ENCODE assay signal across 9 cellular contexts in genomic region chr1:114154146-114154962, GRCh38. TPM values are rescaled to one million over a fixed set of nuclear protein-coding genes. Genes with fewer than 3 reads are reported as not detected.
A peak's percentile ranks its signal among the peaks of the same experiment; 100 is the strongest.
DNase-seq lines count a peak whose midpoint lies in the region; ATAC-seq and TF ChIP-seq lines count a peak whose summit lies in the region.
"Had no signal": no experiment of that assay in that cellular context is flagged by ENCODE, and none has a peak within 500 bp of the region (broad histone marks: within the 10 kb centered on the region; RNA-seq: fewer than 3 reads in every experiment).

No MANE protein-coding gene starts in this region.

- H4K91ac ChIP-seq in H9 (ENCODE audit: insufficient read length, low read depth, low read length) = no peak overlapping the region
- H4K91ac ChIP-seq in mesenchymal stem cell (ENCODE audit: low read length) = no peak overlapping the region

- no peaks in the 10 kb centered on the region for H3K9me3 Mint-ChIP-seq in H9

- H2BK20ac ChIP-seq in H9 (ENCODE audit: low read depth, low read length, poor library complexity, severe bottlenecking) = no peak overlapping the region

- DNase-seq in Ammon's horn (ENCODE audit: low spot score) (peak; percentile 54), H9 (peak; percentile 68), astrocyte of the spinal cord (ENCODE audit: low read depth, low spot score) (peak; percentile 23), mesenchymal stem cell (peak; percentile 14), NCI-H2029 treated with DMSO at 0.1 percent for 48 hours (lab: John Stamatoyannopoulos, UW) (no peak), putamen (ENCODE audit: low spot score) (no peak)
- DNase-seq: small intestine had no signal

- H3K36me3 ChIP-seq in mesenchymal stem cell (ENCODE audit: control insufficient read depth in 1 of 2, insufficient read depth in 2 of 2, low read depth in 1 of 2, low read length in 2 of 2) = no peaks in the 10 kb centered on the region

- H3K27me3 Mint-ChIP-seq in H9 (ENCODE audit: low read depth) = peaks cover 32% of the 10 kb centered on the region

- H3K4me1 ChIP-seq in H9 (ENCODE audit: insufficient read depth, low read length) (peaks cover 17% of the 10 kb centered on the region), mesenchymal stem cell (ENCODE audit: control insufficient read depth, insufficient read depth, low read depth, low read length) (peaks cover 28% of the 10 kb centered on the region)

- peak overlapping the region; percentile 83 to 85 for H3K4me3 Mint-ChIP-seq in H9

- no peaks in the 10 kb centered on the region for H3K9me3 ChIP-seq in H9 (ENCODE audit: control insufficient read depth, low read depth, low read length)
- H3K9me3 ChIP-seq in mesenchymal stem cell (ENCODE audit: control insufficient read depth, low read length) = no peaks in the 10 kb centered on the region

- H2BK120ac ChIP-seq in H9 (ENCODE audit: low read depth, low read length, poor library complexity, severe bottlenecking) (no peak overlapping the region), mesenchymal stem cell (ENCODE audit: low read depth, low read length) (no peak overlapping the region)

- H3K14ac ChIP-seq in H9 (ENCODE audit: insufficient read depth, low read length) (no peak overlapping the region), mesenchymal stem cell (ENCODE audit: low read length in 2 of 2) (no peak overlapping the region)

- no peak for ATAC-seq in HG02610 (IDR thresholded peaks at IDR 0.05; ENCODE audit: unreplicated experiment)
- no peak for ATAC-seq in HG03280 (IDR thresholded peaks at IDR 0.05; ENCODE audit: unreplicated experiment)

- H2BK5ac ChIP-seq in H9 (ENCODE audit: insufficient read length, low read length) (no peak overlapping the region), mesenchymal stem cell (ENCODE audit: low read depth, low read length, poor library complexity, severe bottlenecking) (no peak overlapping the region)

- H3K4me3 ChIP-seq in astrocyte of the spinal cord (ENCODE audit: low read depth, low read length) = no peak overlapping the region
- peak overlapping the region in 1 of 2 experiments; percentile 44 for H3K4me3 ChIP-seq in mesenchymal stem cell (ENCODE audit: insufficient read depth in 1 of 2, low read depth in 1 of 2, low read length in 2 of 2)

- no peak overlapping the region for H3T11ph ChIP-seq in H9 (ENCODE audit: low read length)

- TF ChIP-seq CTCF in H9 (conservative IDR thresholded peaks at IDR 0.05) = no peak
- TF ChIP-seq CTCF in astrocyte of the spinal cord (IDR thresholded peaks at IDR 0.05; ENCODE audit: low read depth, low read length) = no peak

- no peak overlapping the region for H3K18ac ChIP-seq in H9 (ENCODE audit: insufficient read length, low read depth, low read length)
- H3K18ac ChIP-seq in mesenchymal stem cell (ENCODE audit: low read depth in 1 of 2, low read length in 2 of 2) = no peak overlapping the region

- in situ Hi-C loops in astrocyte of the spinal cord (cut with HindIII; ENCODE audit: low sequenced_read_pairs) = no loop called here

- peaks cover 23% of the 10 kb centered on the region; the same call in 1 of the 2 replicates for H3K79me2 ChIP-seq in H9 (ENCODE audit: insufficient read depth, low read length)

- H3K23ac ChIP-seq in H9 (ENCODE audit: insufficient read length, low read depth, low read length) (no peak overlapping the region), mesenchymal stem cell (ENCODE audit: low read length in 2 of 2) (no peak overlapping the region)

- H4K20me1 ChIP-seq in H9 (ENCODE audit: control insufficient read depth, insufficient read depth, insufficient read length) = no peaks in the 10 kb centered on the region

- peaks cover 58 to 61% of the 10 kb centered on the region in 2 experiments for H3K4me1 Mint-ChIP-seq in H9

- H3K4ac ChIP-seq in H9 (ENCODE audit: low read depth, low read length) (no peak overlapping the region), mesenchymal stem cell (ENCODE audit: low read depth in 1 of 2, low read length in 2 of 2) (no peak overlapping the region)

- no peak overlapping the region for H3K9ac ChIP-seq in H9 (ENCODE audit: extremely low read depth, insufficient read length, low read length)
- H3K9ac ChIP-seq in mesenchymal stem cell (ENCODE audit: low read length) = no peak overlapping the region

- H4K8ac ChIP-seq in H9 (replicated peaks; ENCODE audit: insufficient read length, low read depth, low read length) = no peak overlapping the region
- no peak overlapping the region for H4K8ac ChIP-seq in mesenchymal stem cell (ENCODE audit: low read length)

- WGBS in H9 (ENCODE audit: extremely low coverage, insufficient read length, low lambda C conversion rate) = no CpG with 5 or more reads among the region's 41 CpGs
- 7% methylated on average over 41 of the region's 41 CpGs for WGBS in mesenchymal stem cell

- no peaks in the 10 kb centered on the region for H3K79me1 ChIP-seq in H9 (ENCODE audit: insufficient read depth, low read depth, low read length, poor library complexity, severe bottlenecking)
- H3K79me1 ChIP-seq in mesenchymal stem cell (replicated peaks; ENCODE audit: low read length, poor library complexity, severe bottlenecking) = no peaks in the 10 kb centered on the region

- no peak overlapping the region for H3K56ac ChIP-seq in H9 (ENCODE audit: insufficient read length, low read depth, low read length)

- no peak overlapping the region for H3K27ac ChIP-seq in H9 (ENCODE audit: insufficient read length, low read depth, low read length)
- no peak overlapping the region for H3K27ac ChIP-seq in mesenchymal stem cell (ENCODE audit: low read length, poor library complexity, severe bottlenecking)

- no peak overlapping the region for H2BK12ac ChIP-seq in H9 (ENCODE audit: insufficient read length, low read depth, low read length)
- H2BK12ac ChIP-seq in mesenchymal stem cell (ENCODE audit: low read length in 2 of 2) = no peak overlapping the region

- H2AFZ ChIP-seq in H9 (ENCODE audit: low read length) (no peak overlapping the region), mesenchymal stem cell (ENCODE audit: low read depth, low read length) (no peak overlapping the region)

- no peak overlapping the region for H4K5ac ChIP-seq in H9 (ENCODE audit: insufficient read length, low read depth, low read length)

- H3K27me3 ChIP-seq in H9 (ENCODE audit: insufficient read depth, low read length) (no peaks in the 10 kb centered on the region; the same call in 1 of the 2 replicates), mesenchymal stem cell (ENCODE audit: control insufficient read depth in 1 of 2, insufficient read depth in 1 of 2, low read length in 2 of 2) (peaks cover 96 to 98% of the 10 kb centered on the region in 2 experiments)

- no peak overlapping the region for H2AK5ac ChIP-seq in H9 (ENCODE audit: insufficient read length, low read length)
- H2AK5ac ChIP-seq in mesenchymal stem cell (ENCODE audit: low read length, severe bottlenecking) = no peak overlapping the region

- peaks cover 0 to 28% (median 26%) of the 10 kb centered on the region in 3 experiments; a peak in 6 of 7 replicates for H3K36me3 Mint-ChIP-seq in H9 (ENCODE audit: insufficient read depth in 1 of 3, low read depth in 3 of 3)

- no peak overlapping the region for H2BK15ac ChIP-seq in H9 (ENCODE audit: low read depth, low read length)
- H2BK15ac ChIP-seq in mesenchymal stem cell (ENCODE audit: low read depth, poor library complexity, severe bottlenecking) = no peak overlapping the region

- H3K27ac Mint-ChIP-seq in H9 = no peak overlapping the region

- H3K4me2 ChIP-seq in H9 (ENCODE audit: insufficient read depth, insufficient read length, low read length) (peak overlapping the region; percentile 90), mesenchymal stem cell (ENCODE audit: low read length, poor library complexity, severe bottlenecking) (no peak overlapping the region)

- H3K23me2 ChIP-seq in H9 (ENCODE audit: insufficient read length, low read depth, low read length, poor library complexity, severe bottlenecking) = peaks cover 25% of the 10 kb centered on the region

RNA-seq across cellular contexts. Expression of gene SYT6, which starts 0.7 kb away (rescaled TPM):
- total RNA-seq in H9 (2021) = 71.2 and 77.2 TPM in 2 replicates
- not detected for polyA plus RNA-seq in mesenchymal stem cell (2013, experiment 1 of 2)
- polyA plus RNA-seq in mesenchymal stem cell (2013, experiment 2 of 2) = not detected

Comparison
In these comparisons a context has a peak if more than half of its experiments do, and no peak if none do; other contexts are left out.
1. DNase-seq: peak in Ammon's horn (single experiment), H9 (single experiment), astrocyte of the spinal cord (single experiment) and mesenchymal stem cell (single experiment); none in NCI-H2029 treated with DMSO at 0.1 percent for 48 hours (single experiment) and putamen (single experiment).